Comparison of ENCODE assay signal across 7 cellular contexts in genomic region chr3:27770384-27770783, GRCh38.
A peak's percentile ranks its signal among the peaks of the same experiment; 100 is the strongest.
DNase-seq lines count a peak whose midpoint lies in the region; ATAC-seq and TF ChIP-seq lines count a peak whose summit lies in the region.
"Not testable (repeated sequence)": the region's sequence is repeated elsewhere in the genome, so short reads cannot be mapped to it uniquely, and the experiment has no call there.

No MANE protein-coding gene starts in this region.

- ATAC-seq in DND-41 (ENCODE audit: insufficient read depth, low read depth) (peak; percentile 95), GM18907 (IDR thresholded peaks at IDR 0.05; ENCODE audit: unreplicated experiment) (peak; percentile 57), GM19324 (IDR thresholded peaks at IDR 0.05; ENCODE audit: low FRiP score, unreplicated experiment) (peak; percentile 64)
- peak; percentile 58 for ATAC-seq in central memory CD8-positive, alpha-beta T cell (replicated peaks; ENCODE audit: extremely low read depth, poor library complexity, severe bottlenecking)

- H3K4me3 Mint-ChIP-seq in T-helper 1 cell treated with Interleukin-12 subunit alpha and Interleukin-12 subunit beta and Interleukin-4 antibody, amounts not matched to agents 30 μg/mL and 1 μg/mL, for 36 hours; central memory CD8-positive, alpha-beta T cell: not testable (repeated sequence)

- not testable (repeated sequence) for H3K36me3 Mint-ChIP-seq in T-helper 1 cell treated with Interleukin-12 subunit alpha and Interleukin-12 subunit beta and Interleukin-4 antibody, amounts not matched to agents 30 μg/mL and 1 μg/mL, for 36 hours (ENCODE audit: low read depth); central memory CD8-positive, alpha-beta T cell (ENCODE audit: insufficient read depth)

- not testable (repeated sequence) for H3K9me3 ChIP-seq in DND-41 (ENCODE audit: insufficient read depth, low read length, severe bottlenecking); HEK293 (ENCODE audit: control insufficient read depth, insufficient read depth, low read depth, low read length); KOPT-K1 (ENCODE audit: insufficient read depth, low read length, poor library complexity, severe bottlenecking)

- not testable (repeated sequence) for H3K4me3 ChIP-seq in DND-41 (ENCODE audit: low read depth in 1 of 2, low read length in 2 of 2); HEK293 (ENCODE audit: low read depth, low read length)

- H3K4me1 Mint-ChIP-seq in T-helper 1 cell treated with Interleukin-12 subunit alpha and Interleukin-12 subunit beta and Interleukin-4 antibody, amounts not matched to agents 30 μg/mL and 1 μg/mL, for 36 hours (ENCODE audit: low read depth): peaks cover 21% of the 10 kb centered on the region
- H3K4me1 Mint-ChIP-seq in central memory CD8-positive, alpha-beta T cell: not testable (repeated sequence)

- POLR2A ChIA-PET in HEK293 (lab: Yijun Ruan, JAX): not testable (repeated sequence)

- peak; percentile 26 for DNase-seq in DND-41
- not testable (repeated sequence) for DNase-seq in central memory CD8-positive, alpha-beta T cell (ENCODE audit: low spot score in 2 of 2)

- not testable (repeated sequence) for H3K27me3 Mint-ChIP-seq in T-helper 1 cell treated with Interleukin-12 subunit alpha and Interleukin-12 subunit beta and Interleukin-4 antibody, amounts not matched to agents 30 μg/mL and 1 μg/mL, for 36 hours (ENCODE audit: low read depth); central memory CD8-positive, alpha-beta T cell

- H2AFZ ChIP-seq in DND-41 (ENCODE audit: low read depth, low read length): peak overlapping the region; percentile 58

- not testable (repeated sequence) for H3K9me3 Mint-ChIP-seq in T-helper 1 cell treated with Interleukin-12 subunit alpha and Interleukin-12 subunit beta and Interleukin-4 antibody, amounts not matched to agents 30 μg/mL and 1 μg/mL, for 36 hours; central memory CD8-positive, alpha-beta T cell

- H3K79me2 ChIP-seq in DND-41 (ENCODE audit: insufficient read depth, low read length): not testable (repeated sequence)

- H3K27me3 ChIP-seq in DND-41 (ENCODE audit: insufficient read depth, low read length, poor library complexity): not testable (repeated sequence)

- H3K4me2 ChIP-seq in DND-41 (ENCODE audit: insufficient read depth, low read length): peak overlapping the region; percentile 44

- not testable (repeated sequence) for H4K20me1 ChIP-seq in DND-41 (ENCODE audit: insufficient read depth, low read length)

- H3K27ac Mint-ChIP-seq in T-helper 1 cell treated with Interleukin-12 subunit alpha and Interleukin-12 subunit beta and Interleukin-4 antibody, amounts not matched to agents 30 μg/mL and 1 μg/mL, for 36 hours: peak overlapping the region; percentile 16
- not testable (repeated sequence) for H3K27ac Mint-ChIP-seq in central memory CD8-positive, alpha-beta T cell (ENCODE audit: low read depth)

- H3K9ac ChIP-seq in DND-41 (ENCODE audit: low read depth, low read length): peak overlapping the region; percentile 32; the same call in 1 of the 2 replicates

- peaks cover 42% of the 10 kb centered on the region for H3K4me1 ChIP-seq in DND-41 (ENCODE audit: insufficient read depth, low read length)
- H3K4me1 ChIP-seq in HEK293 (ENCODE audit: control insufficient read depth, insufficient read depth, low read length): not testable (repeated sequence)

- H3K36me3 ChIP-seq in DND-41 (ENCODE audit: insufficient read depth, low read length); HEK293 (ENCODE audit: control insufficient read depth in 2 of 2, insufficient read depth in 1 of 2, low read length in 2 of 2); KOPT-K1 (ENCODE audit: insufficient read depth, low read length): not testable (repeated sequence)

- TF ChIP-seq CTCF in DND-41 (IDR thresholded peaks at IDR 0.05; ENCODE audit: borderline replicate concordance, extremely low read depth, low read length, poor library complexity, severe bottlenecking); HEK293 (tag by site-specific recombination; IDR thresholded peaks at IDR 0.05): not testable (repeated sequence)

- CTCF ChIA-PET in HEK293 (lab: Yijun Ruan, JAX): not testable (repeated sequence)

- H3K27ac ChIP-seq in DND-41 (ENCODE audit: low read length) (peak overlapping the region; percentile 89), KOPT-K1 (ENCODE audit: low read depth, low read length, poor library complexity, severe bottlenecking) (peak overlapping the region; percentile 71)
- H3K27ac ChIP-seq in HEK293 (ENCODE audit: extremely low read depth, low read depth, low read length): not testable (repeated sequence)

TF ChIP-seq in HEK293, 187 proteins besides CTCF, POLR2A, EP300 and RAD21:
- TF ChIP-seq SCRT2 (tag by site-specific recombination; IDR thresholded peaks at IDR 0.05): 0 out of 2 replicates have a peak, but pooled peaks have one; percentile 12
TF ChIP-seq in HEK293: peak in this region for 1; not testable (repeated sequence) for 186.
